In the genomic region with DNA sequence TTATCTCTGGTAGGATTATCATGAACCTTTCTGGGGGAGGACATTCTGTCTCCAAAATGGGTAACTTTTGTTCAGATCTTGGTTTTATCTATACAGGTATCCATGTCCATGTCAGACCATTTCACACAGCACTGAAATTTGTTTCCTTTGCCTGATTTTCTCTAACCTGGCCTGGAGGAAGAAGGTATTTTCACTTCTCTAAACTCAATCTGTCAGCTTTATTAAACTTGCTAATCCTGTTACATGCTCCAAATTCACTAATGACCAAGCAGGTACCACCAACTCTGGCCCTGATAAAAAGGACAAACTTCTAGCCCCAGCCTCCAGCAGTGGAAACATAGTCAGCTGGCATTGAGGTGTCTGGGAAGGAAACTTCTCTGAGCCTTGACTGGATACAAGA, we compare ENCODE assay signal across 32 cellular contexts.
"Had no signal": no experiment of that assay in that cellular context is flagged by ENCODE, and none has a peak within 500 bp of the region (broad histone marks: within the 10 kb centered on the region; RNA-seq: fewer than 3 reads in every experiment).

No MANE protein-coding gene starts in this region.

- H3K4me1 Mint-ChIP-seq: activated CD4-positive, alpha-beta T cell treated with anti-CD3 and anti-CD28 coated beads, Interleukin-2, amount 10 ng/mL, durations not matched to agents 7 days and 5 days; activated naive CD8-positive, alpha-beta T cell treated with anti-CD3 and anti-CD28 coated beads, Interleukin-2, amount 50 U/mL, for 24 hours; activated T-helper 17 cell treated with anti-CD3 and anti-CD28 coated beads, Interleukin-2, amount 50 U/mL, for 72 hours had no signal

- H3K27me3 ChIP-seq: adrenal gland, body of pancreas, esophagus squamous epithelium, gastroesophageal sphincter, heart right ventricle, hepatocyte had no signal

- H3K27ac Mint-ChIP-seq: activated CD4-positive, alpha-beta T cell treated with anti-CD3 and anti-CD28 coated beads, Interleukin-2, amount 10 ng/mL, durations not matched to agents 7 days and 5 days; activated CD8-positive, alpha-beta T cell treated with anti-CD3 and anti-CD28 coated beads for 36 hours; activated naive CD8-positive, alpha-beta T cell; activated T-helper 17 cell treated with anti-CD3 and anti-CD28 coated beads, Interleukin-2, amount 50 U/mL, for 72 hours; effector memory CD8-positive, alpha-beta T cell; WTC11 had no signal

- H3K36me3 ChIP-seq: adrenal gland, esophagus squamous epithelium, heart right ventricle had no signal

- H2AFZ ChIP-seq: hepatocyte had no signal

- H3K9me3 ChIP-seq: adrenal gland, body of pancreas, esophagus squamous epithelium, gastroesophageal sphincter, heart right ventricle had no signal

- H3K36me3 Mint-ChIP-seq: activated naive CD8-positive, alpha-beta T cell; WTC11 had no signal

- H3K79me2 ChIP-seq: hepatocyte had no signal

- H3K4me3 ChIP-seq: adrenal gland, body of pancreas, esophagus squamous epithelium, gastroesophageal sphincter, heart right ventricle, hepatocyte had no signal

- H3K4me3 Mint-ChIP-seq: activated CD4-positive, alpha-beta T cell treated with anti-CD3 and anti-CD28 coated beads, Interleukin-2, amount 10 ng/mL, durations not matched to agents 7 days and 5 days; activated CD8-positive, alpha-beta T cell treated with anti-CD3 and anti-CD28 coated beads for 36 hours; activated naive CD8-positive, alpha-beta T cell; activated naive CD8-positive, alpha-beta T cell treated with anti-CD3 and anti-CD28 coated beads, Interleukin-2, amount 50 U/mL, for 24 hours; activated T-cell treated with anti-CD3 and anti-CD28 coated beads, Interleukin-2, amount 50 U/mL, for 4 hours; activated T-helper 17 cell treated with anti-CD3 and anti-CD28 coated beads, Interleukin-2, amount 50 U/mL, for 72 hours; effector memory CD8-positive, alpha-beta T cell; WTC11 had no signal

- ATAC-seq: activated CD8-positive, alpha-beta T cell treated with anti-CD3 and anti-CD28 coated beads for 36 hours; activated naive CD8-positive, alpha-beta T cell treated with anti-CD3 and anti-CD28 coated beads, Interleukin-2, amount 50 U/mL, for 24 hours; activated T-cell treated with anti-CD3 and anti-CD28 coated beads, Interleukin-2, amount 50 U/mL, for 4 hours; activated T-helper 17 cell treated with anti-CD3 and anti-CD28 coated beads, Interleukin-2, amount 50 U/mL, for 72 hours; body of pancreas; effector memory CD8-positive, alpha-beta T cell; gastroesophageal sphincter; heart right ventricle; WTC11 had no signal

- H3K9me3 Mint-ChIP-seq: activated CD4-positive, alpha-beta T cell treated with anti-CD3 and anti-CD28 coated beads, Interleukin-2, amount 10 ng/mL, durations not matched to agents 7 days and 5 days; activated T-cell treated with anti-CD3 and anti-CD28 coated beads, Interleukin-2, amount 50 U/mL, for 4 hours; effector memory CD8-positive, alpha-beta T cell had no signal

- FAIRE-seq: colon had no signal

- H3K4me2 ChIP-seq: hepatocyte had no signal

- H3K27ac ChIP-seq: adrenal gland, body of pancreas, esophagus squamous epithelium, gastroesophageal sphincter, heart right ventricle, hepatocyte, VCaP had no signal

- DNase-seq: activated CD4-positive, alpha-beta T cell treated with anti-CD3 and anti-CD28 coated beads for 1 hour; activated CD4-positive, alpha-beta T cell treated with anti-CD3 and anti-CD28 coated beads for 4 hours; activated CD4-positive, alpha-beta T cell treated with anti-CD3 and anti-CD28 coated beads, Interleukin-2, amount 10 ng/mL, durations not matched to agents 7 days and 5 days; activated CD4-positive, alpha-beta T cell treated with anti-CD3 and anti-CD28 coated beads, Interleukin-2, amount 50 U/mL, for 48 hours; activated CD8-positive, alpha-beta memory T cell treated with anti-CD3 and anti-CD28 coated beads for 24 hours; activated CD8-positive, alpha-beta T cell treated with anti-CD3 and anti-CD28 coated beads for 36 hours; activated effector memory CD4-positive, alpha-beta T cell treated with Interleukin-2 at 50 U/mL for 16 hours; activated gamma-delta T cell treated with Interleukin-2 at 50 U/mL for 16 hours; activated naive CD4-positive, alpha-beta T cell treated with anti-CD3 and anti-CD28 coated beads, Interleukin-2, amount 50 U/mL, for 16 hours; activated naive CD4-positive, alpha-beta T cell treated with Interleukin-2 at 50 U/mL for 16 hours; activated naive CD8-positive, alpha-beta T cell treated with anti-CD3 and anti-CD28 coated beads, Interleukin-2, amount 50 U/mL, for 24 hours; activated T-cell treated with anti-CD3 and anti-CD28 coated beads, Interleukin-2, amount 50 U/mL, for 4 hours; adrenal gland; amygdala; aorta; body of pancreas; caudate nucleus; cortex of kidney; dermis blood vessel endothelial cell; effector CD4-positive, alpha-beta T cell; effector memory CD8-positive, alpha-beta T cell; esophagus squamous epithelium; foreskin melanocyte; heart right ventricle; T-helper 2 cell had no signal

- H3K4me1 ChIP-seq: adrenal gland, body of pancreas, esophagus squamous epithelium, gastroesophageal sphincter, heart right ventricle had no signal
